In genomic region chr14:75283884-75284563, GRCh38 we compare ENCODE assay signal across 1 cellular context.
TF ChIP-seq lines count a peak whose summit lies in the region.

No MANE protein-coding gene starts in this region.

TF ChIP-seq in K562, 482 proteins besides CTCF, POLR2A, EP300 and RAD21 (continued from another document and continues in another):
- TF ChIP-seq HNRNPLL (IDR thresholded peaks at IDR 0.05; ENCODE audit: low read depth, low read length, poor library complexity, severe bottlenecking) = no peak
- no peak for TF ChIP-seq CREB3L1 (IDR thresholded peaks at IDR 0.05; ENCODE audit: borderline replicate concordance, low read depth)
- no peak for TF ChIP-seq ELK1 (CRISPR knock-in tag; IDR thresholded peaks at IDR 0.05)
- TF ChIP-seq BRF1 (IDR thresholded peaks at IDR 0.05; ENCODE audit: borderline replicate concordance, extremely low read depth, insufficient read length) = no peak
- no peak for TF ChIP-seq E2F1 (CRISPR knock-in tag; IDR thresholded peaks at IDR 0.05)
- TF ChIP-seq SIRT6 (IDR thresholded peaks at IDR 0.05; ENCODE audit: low read depth, low read length) = no peak
- no peak for TF ChIP-seq ESRRA (IDR thresholded peaks at IDR 0.05; ENCODE audit: borderline replicate concordance, low read depth)
- no peak for TF ChIP-seq USF2 (CRISPR knock-in tag; IDR thresholded peaks at IDR 0.05)
- TF ChIP-seq TFAM (CRISPR knock-in tag; conservative IDR thresholded peaks at IDR 0.05) = no peak
- no peak for TF ChIP-seq NCOA6 (IDR thresholded peaks at IDR 0.05)
- peak; percentile 70 for TF ChIP-seq TAF9B (IDR thresholded peaks at IDR 0.05; ENCODE audit: partially characterized antibody)
- no peak for TF ChIP-seq ELF2 (CRISPR knock-in tag; IDR thresholded peaks at IDR 0.05)
- no peak for TF ChIP-seq ZNF217 (CRISPR knock-in tag; IDR thresholded peaks at IDR 0.05)
- TF ChIP-seq SRSF3 (IDR thresholded peaks at IDR 0.05; ENCODE audit: insufficient read depth, low read length) = no peak
- no peak for TF ChIP-seq AFF4 (CRISPR knock-in tag; IDR thresholded peaks at IDR 0.05)
- no peak for TF ChIP-seq SFPQ (IDR thresholded peaks at IDR 0.05; ENCODE audit: low read depth, low read length)
- no peak for TF ChIP-seq NFATC3 (IDR thresholded peaks at IDR 0.05)
- TF ChIP-seq TFE3 (CRISPR knock-in tag; IDR thresholded peaks at IDR 0.05) = no peak
- no peak for TF ChIP-seq PHF20 (IDR thresholded peaks at IDR 0.05; ENCODE audit: partially characterized antibody)
- TF ChIP-seq NUFIP1 (IDR thresholded peaks at IDR 0.05; ENCODE audit: partially characterized antibody) = no peak
- TF ChIP-seq ERF (CRISPR knock-in tag; IDR thresholded peaks at IDR 0.05) = no peak
- no peak for TF ChIP-seq HINFP (tag; conservative IDR thresholded peaks at IDR 0.05; ENCODE audit: low read depth)
- TF ChIP-seq SMARCB1 (IDR thresholded peaks at IDR 0.05; ENCODE audit: insufficient read length, low read depth) = no peak
- TF ChIP-seq ZBTB17 (CRISPR knock-in tag; IDR thresholded peaks at IDR 0.05) = no peak
- TF ChIP-seq CHD7 (IDR thresholded peaks at IDR 0.05; ENCODE audit: low read depth, low read length) = no peak
